Comparison of ENCODE assay signal across 14 cellular contexts in the genomic region with DNA sequence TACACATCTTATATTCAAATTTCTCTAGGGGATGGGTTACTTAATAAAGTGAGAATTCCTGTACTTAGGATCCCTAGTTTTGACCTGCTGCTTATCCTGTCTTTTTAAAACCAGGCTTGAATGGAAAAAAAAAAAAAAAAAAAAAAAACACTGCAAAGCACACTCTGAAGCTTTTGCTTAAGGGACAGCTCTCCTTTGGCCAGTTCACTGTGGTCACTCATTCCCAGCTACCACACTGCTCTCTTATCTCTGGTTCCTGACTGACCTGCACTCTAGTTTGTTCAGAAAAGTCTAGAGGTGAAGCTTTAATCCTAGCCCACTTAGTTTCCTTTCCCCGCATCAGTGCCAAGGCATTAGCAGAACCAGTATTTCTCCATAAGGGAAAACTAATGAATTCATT.
DNase-seq lines count a peak whose midpoint lies in the region; ATAC-seq and TF ChIP-seq lines count a peak whose summit lies in the region.
"Had no signal": no experiment of that assay in that cellular context is flagged by ENCODE, and none has a peak within 500 bp of the region (broad histone marks: within the 10 kb centered on the region; RNA-seq: fewer than 3 reads in every experiment).

No MANE protein-coding gene starts in this region.

- TF ChIP-seq CTCF in left ventricle myocardium inferior (IDR thresholded peaks at IDR 0.05; ENCODE audit: borderline replicate concordance): no peak
- no peak for TF ChIP-seq CTCF in right lobe of liver (IDR thresholded peaks at IDR 0.05)

- TF ChIP-seq POLR2A in right lobe of liver (IDR thresholded peaks at IDR 0.05): no peak

- H3K4me1 ChIP-seq in left ventricle myocardium inferior (peaks cover 41% of the 10 kb centered on the region), right lobe of liver (no peaks in the 10 kb centered on the region)

- no peak for ATAC-seq in left cardiac atrium
- ATAC-seq in right lobe of liver: peak in 3 of 4 donors; percentile 15 to 35 (median 16)
- ATAC-seq in HG03097 (IDR thresholded peaks at IDR 0.05; ENCODE audit: low FRiP score, unreplicated experiment): no peak

- peak overlapping the region; percentile 88 for H3K27ac ChIP-seq in left ventricle myocardium inferior (replicated peaks)
- no peak overlapping the region for H3K27ac ChIP-seq in right lobe of liver

- H3K9me3 ChIP-seq in left ventricle myocardium inferior (replicated peaks) (no peaks in the 10 kb centered on the region), right lobe of liver (no peaks in the 10 kb centered on the region)

- H3K4me3 ChIP-seq in left ventricle myocardium inferior (no peak overlapping the region), right lobe of liver (no peak overlapping the region)

- DNase-seq in left ventricle myocardium inferior (no peak), left cardiac atrium (no peak), cerebellar cortex (ENCODE audit: low spot score) (peak; percentile 52), right lobe of liver (no peak), NCI-H1694 treated with DMSO at 0.1 percent for 48 hours (lab: John Stamatoyannopoulos, UW) (no peak), head of caudate nucleus (no peak), NCI-H69 (lab: John Stamatoyannopoulos, UW) (no peak)
- DNase-seq: Calu3; CD4-positive, alpha-beta T cell; DMS 273 treated with DMSO at 0.1 percent for 48 hours; DMS79 treated with DMSO at 0.1 percent for 48 hours; EL; GDM1 had no signal

- intact Hi-C loops in left ventricle myocardium inferior (cut with micrococcal nuclease): loop anchor here (10.0 kb wide), 1 partner anchor 81 kb away; a partner anchor contains a TSS
- intact Hi-C loops in left cardiac atrium (cut with DNase I): loop anchor here in 1 of 2 donors (5.0 kb wide), 2 partner anchors 83 to 348 kb away; a partner anchor contains a TSS
- intact Hi-C loops in right lobe of liver (cut with DNase I): no loop called here
- intact Hi-C loops in head of caudate nucleus (cut with DNase I): no loop called here

- WGBS in right lobe of liver (ENCODE audit: insufficient coverage, low coverage, low lambda C conversion rate, missing lambda C conversion rate): 92% methylated on average over 1 of the region's 1 CpG

- H3K27me3 ChIP-seq in left ventricle myocardium inferior (ENCODE audit: low read depth) (no peaks in the 10 kb centered on the region), right lobe of liver (no peaks in the 10 kb centered on the region)

- H3K36me3 ChIP-seq in left ventricle myocardium inferior: no peaks in the 10 kb centered on the region
- no peaks in the 10 kb centered on the region for H3K36me3 ChIP-seq in right lobe of liver

Comparison
In these comparisons a context has a peak if more than half of its experiments do, and no peak if none do; other contexts are left out.
1. ATAC-seq: peak in right lobe of liver (3 of 4); none in left cardiac atrium (0 of 2) and HG03097 (single experiment).